ENCODE assay signal across 2 cellular contexts in the genomic region with DNA sequence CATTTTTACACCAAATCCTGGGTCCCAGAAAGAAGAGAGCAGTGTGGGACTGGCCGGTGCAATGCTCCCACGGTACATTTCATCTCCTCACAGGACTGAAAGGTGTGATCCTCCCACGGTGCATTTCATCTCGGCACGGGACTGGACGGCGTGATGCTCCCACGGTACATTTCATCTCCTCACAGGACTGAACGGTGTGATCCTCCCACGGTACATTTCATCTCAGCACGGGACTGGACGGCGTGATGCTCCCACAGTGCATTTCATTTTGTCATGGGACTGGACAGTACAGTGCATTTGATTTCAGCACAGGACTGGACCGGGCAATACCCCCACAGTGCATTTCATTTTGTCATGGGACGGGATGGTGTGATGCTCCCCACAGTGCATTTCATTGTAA.
TF ChIP-seq lines count a peak whose summit lies in the region.

No MANE protein-coding gene starts in this region.

TF ChIP-seq in A549, 52 proteins besides CTCF, POLR2A, EP300 and RAD21:
- TF ChIP-seq NPAS2 (CRISPR knock-in tag; IDR thresholded peaks at IDR 0.05; ENCODE audit: borderline replicate concordance), result no peak
- no peak for TF ChIP-seq EHF (CRISPR knock-in tag; IDR thresholded peaks at IDR 0.05)
- TF ChIP-seq, protein P1, sequence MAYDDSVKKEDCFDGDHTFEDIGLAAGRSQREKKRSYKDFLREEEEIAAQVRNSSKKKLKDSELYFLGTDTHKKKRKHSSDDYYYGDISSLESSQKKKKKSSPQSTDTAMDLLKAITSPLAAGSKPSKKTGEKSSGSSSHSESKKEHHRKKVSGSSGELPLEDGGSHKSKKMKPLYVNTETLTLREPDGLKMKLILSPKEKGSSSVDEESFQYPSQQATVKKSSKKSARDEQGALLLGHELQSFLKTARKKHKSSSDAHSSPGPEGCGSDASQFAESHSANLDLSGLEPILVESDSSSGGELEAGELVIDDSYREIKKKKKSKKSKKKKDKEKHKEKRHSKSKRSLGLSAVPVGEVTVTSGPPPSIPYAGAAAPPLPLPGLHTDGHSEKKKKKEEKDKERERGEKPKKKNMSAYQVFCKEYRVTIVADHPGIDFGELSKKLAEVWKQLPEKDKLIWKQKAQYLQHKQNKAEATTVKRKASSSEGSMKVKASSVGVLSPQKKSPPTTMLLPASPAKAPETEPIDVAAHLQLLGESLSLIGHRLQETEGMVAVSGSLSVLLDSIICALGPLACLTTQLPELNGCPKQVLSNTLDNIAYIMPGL (CRISPR knock-in tag; IDR thresholded peaks at IDR 0.05; ENCODE audit: borderline replicate concordance), result no peak
- no peak for TF ChIP-seq NFE2L2 (conservative IDR thresholded peaks at IDR 0.05; ENCODE audit: low read length)
- TF ChIP-seq HEYL (CRISPR knock-in tag; IDR thresholded peaks at IDR 0.05), result no peak
- no peak for TF ChIP-seq RARB (CRISPR knock-in tag; IDR thresholded peaks at IDR 0.05)
- TF ChIP-seq, protein P2, sequence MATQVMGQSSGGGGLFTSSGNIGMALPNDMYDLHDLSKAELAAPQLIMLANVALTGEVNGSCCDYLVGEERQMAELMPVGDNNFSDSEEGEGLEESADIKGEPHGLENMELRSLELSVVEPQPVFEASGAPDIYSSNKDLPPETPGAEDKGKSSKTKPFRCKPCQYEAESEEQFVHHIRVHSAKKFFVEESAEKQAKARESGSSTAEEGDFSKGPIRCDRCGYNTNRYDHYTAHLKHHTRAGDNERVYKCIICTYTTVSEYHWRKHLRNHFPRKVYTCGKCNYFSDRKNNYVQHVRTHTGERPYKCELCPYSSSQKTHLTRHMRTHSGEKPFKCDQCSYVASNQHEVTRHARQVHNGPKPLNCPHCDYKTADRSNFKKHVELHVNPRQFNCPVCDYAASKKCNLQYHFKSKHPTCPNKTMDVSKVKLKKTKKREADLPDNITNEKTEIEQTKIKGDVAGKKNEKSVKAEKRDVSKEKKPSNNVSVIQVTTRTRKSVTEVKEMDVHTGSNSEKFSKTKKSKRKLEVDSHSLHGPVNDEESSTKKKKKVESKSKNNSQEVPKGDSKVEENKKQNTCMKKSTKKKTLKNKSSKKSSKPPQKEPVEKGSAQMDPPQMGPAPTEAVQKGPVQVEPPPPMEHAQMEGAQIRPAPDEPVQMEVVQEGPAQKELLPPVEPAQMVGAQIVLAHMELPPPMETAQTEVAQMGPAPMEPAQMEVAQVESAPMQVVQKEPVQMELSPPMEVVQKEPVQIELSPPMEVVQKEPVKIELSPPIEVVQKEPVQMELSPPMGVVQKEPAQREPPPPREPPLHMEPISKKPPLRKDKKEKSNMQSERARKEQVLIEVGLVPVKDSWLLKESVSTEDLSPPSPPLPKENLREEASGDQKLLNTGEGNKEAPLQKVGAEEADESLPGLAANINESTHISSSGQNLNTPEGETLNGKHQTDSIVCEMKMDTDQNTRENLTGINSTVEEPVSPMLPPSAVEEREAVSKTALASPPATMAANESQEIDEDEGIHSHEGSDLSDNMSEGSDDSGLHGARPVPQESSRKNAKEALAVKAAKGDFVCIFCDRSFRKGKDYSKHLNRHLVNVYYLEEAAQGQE (IDR thresholded peaks at IDR 0.05), result no peak
- TF ChIP-seq, protein P3, sequence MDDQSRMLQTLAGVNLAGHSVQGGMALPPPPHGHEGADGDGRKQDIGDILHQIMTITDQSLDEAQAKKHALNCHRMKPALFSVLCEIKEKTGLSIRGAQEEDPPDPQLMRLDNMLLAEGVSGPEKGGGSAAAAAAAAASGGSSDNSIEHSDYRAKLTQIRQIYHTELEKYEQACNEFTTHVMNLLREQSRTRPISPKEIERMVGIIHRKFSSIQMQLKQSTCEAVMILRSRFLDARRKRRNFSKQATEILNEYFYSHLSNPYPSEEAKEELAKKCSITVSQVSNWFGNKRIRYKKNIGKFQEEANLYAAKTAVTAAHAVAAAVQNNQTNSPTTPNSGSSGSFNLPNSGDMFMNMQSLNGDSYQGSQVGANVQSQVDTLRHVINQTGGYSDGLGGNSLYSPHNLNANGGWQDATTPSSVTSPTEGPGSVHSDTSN (IDR thresholded peaks at IDR 0.05), result no peak
- TF ChIP-seq MAFK (IDR thresholded peaks at IDR 0.05; ENCODE audit: partially characterized antibody), result no peak

TF ChIP-seq in K562, 482 proteins besides CTCF, POLR2A, EP300 and RAD21 (continues in another document):
- TF ChIP-seq, protein P4, sequence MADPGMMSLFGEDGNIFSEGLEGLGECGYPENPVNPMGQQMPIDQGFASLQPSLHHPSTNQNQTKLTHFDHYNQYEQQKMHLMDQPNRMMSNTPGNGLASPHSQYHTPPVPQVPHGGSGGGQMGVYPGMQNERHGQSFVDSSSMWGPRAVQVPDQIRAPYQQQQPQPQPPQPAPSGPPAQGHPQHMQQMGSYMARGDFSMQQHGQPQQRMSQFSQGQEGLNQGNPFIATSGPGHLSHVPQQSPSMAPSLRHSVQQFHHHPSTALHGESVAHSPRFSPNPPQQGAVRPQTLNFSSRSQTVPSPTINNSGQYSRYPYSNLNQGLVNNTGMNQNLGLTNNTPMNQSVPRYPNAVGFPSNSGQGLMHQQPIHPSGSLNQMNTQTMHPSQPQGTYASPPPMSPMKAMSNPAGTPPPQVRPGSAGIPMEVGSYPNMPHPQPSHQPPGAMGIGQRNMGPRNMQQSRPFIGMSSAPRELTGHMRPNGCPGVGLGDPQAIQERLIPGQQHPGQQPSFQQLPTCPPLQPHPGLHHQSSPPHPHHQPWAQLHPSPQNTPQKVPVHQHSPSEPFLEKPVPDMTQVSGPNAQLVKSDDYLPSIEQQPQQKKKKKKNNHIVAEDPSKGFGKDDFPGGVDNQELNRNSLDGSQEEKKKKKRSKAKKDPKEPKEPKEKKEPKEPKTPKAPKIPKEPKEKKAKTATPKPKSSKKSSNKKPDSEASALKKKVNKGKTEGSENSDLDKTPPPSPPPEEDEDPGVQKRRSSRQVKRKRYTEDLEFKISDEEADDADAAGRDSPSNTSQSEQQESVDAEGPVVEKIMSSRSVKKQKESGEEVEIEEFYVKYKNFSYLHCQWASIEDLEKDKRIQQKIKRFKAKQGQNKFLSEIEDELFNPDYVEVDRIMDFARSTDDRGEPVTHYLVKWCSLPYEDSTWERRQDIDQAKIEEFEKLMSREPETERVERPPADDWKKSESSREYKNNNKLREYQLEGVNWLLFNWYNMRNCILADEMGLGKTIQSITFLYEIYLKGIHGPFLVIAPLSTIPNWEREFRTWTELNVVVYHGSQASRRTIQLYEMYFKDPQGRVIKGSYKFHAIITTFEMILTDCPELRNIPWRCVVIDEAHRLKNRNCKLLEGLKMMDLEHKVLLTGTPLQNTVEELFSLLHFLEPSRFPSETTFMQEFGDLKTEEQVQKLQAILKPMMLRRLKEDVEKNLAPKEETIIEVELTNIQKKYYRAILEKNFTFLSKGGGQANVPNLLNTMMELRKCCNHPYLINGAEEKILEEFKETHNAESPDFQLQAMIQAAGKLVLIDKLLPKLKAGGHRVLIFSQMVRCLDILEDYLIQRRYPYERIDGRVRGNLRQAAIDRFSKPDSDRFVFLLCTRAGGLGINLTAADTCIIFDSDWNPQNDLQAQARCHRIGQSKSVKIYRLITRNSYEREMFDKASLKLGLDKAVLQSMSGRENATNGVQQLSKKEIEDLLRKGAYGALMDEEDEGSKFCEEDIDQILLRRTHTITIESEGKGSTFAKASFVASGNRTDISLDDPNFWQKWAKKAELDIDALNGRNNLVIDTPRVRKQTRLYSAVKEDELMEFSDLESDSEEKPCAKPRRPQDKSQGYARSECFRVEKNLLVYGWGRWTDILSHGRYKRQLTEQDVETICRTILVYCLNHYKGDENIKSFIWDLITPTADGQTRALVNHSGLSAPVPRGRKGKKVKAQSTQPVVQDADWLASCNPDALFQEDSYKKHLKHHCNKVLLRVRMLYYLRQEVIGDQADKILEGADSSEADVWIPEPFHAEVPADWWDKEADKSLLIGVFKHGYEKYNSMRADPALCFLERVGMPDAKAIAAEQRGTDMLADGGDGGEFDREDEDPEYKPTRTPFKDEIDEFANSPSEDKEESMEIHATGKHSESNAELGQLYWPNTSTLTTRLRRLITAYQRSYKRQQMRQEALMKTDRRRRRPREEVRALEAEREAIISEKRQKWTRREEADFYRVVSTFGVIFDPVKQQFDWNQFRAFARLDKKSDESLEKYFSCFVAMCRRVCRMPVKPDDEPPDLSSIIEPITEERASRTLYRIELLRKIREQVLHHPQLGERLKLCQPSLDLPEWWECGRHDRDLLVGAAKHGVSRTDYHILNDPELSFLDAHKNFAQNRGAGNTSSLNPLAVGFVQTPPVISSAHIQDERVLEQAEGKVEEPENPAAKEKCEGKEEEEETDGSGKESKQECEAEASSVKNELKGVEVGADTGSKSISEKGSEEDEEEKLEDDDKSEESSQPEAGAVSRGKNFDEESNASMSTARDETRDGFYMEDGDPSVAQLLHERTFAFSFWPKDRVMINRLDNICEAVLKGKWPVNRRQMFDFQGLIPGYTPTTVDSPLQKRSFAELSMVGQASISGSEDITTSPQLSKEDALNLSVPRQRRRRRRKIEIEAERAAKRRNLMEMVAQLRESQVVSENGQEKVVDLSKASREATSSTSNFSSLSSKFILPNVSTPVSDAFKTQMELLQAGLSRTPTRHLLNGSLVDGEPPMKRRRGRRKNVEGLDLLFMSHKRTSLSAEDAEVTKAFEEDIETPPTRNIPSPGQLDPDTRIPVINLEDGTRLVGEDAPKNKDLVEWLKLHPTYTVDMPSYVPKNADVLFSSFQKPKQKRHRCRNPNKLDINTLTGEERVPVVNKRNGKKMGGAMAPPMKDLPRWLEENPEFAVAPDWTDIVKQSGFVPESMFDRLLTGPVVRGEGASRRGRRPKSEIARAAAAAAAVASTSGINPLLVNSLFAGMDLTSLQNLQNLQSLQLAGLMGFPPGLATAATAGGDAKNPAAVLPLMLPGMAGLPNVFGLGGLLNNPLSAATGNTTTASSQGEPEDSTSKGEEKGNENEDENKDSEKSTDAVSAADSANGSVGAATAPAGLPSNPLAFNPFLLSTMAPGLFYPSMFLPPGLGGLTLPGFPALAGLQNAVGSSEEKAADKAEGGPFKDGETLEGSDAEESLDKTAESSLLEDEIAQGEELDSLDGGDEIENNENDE (IDR thresholded peaks at IDR 0.05; ENCODE audit: low read depth, low read length), result no peak
- TF ChIP-seq, protein P5, sequence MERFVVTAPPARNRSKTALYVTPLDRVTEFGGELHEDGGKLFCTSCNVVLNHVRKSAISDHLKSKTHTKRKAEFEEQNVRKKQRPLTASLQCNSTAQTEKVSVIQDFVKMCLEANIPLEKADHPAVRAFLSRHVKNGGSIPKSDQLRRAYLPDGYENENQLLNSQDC (CRISPR knock-in tag; IDR thresholded peaks at IDR 0.05), result no peak
- no peak for TF ChIP-seq DDX20 (tag; IDR thresholded peaks at IDR 0.05; ENCODE audit: low read depth)
- TF ChIP-seq, protein P6, sequence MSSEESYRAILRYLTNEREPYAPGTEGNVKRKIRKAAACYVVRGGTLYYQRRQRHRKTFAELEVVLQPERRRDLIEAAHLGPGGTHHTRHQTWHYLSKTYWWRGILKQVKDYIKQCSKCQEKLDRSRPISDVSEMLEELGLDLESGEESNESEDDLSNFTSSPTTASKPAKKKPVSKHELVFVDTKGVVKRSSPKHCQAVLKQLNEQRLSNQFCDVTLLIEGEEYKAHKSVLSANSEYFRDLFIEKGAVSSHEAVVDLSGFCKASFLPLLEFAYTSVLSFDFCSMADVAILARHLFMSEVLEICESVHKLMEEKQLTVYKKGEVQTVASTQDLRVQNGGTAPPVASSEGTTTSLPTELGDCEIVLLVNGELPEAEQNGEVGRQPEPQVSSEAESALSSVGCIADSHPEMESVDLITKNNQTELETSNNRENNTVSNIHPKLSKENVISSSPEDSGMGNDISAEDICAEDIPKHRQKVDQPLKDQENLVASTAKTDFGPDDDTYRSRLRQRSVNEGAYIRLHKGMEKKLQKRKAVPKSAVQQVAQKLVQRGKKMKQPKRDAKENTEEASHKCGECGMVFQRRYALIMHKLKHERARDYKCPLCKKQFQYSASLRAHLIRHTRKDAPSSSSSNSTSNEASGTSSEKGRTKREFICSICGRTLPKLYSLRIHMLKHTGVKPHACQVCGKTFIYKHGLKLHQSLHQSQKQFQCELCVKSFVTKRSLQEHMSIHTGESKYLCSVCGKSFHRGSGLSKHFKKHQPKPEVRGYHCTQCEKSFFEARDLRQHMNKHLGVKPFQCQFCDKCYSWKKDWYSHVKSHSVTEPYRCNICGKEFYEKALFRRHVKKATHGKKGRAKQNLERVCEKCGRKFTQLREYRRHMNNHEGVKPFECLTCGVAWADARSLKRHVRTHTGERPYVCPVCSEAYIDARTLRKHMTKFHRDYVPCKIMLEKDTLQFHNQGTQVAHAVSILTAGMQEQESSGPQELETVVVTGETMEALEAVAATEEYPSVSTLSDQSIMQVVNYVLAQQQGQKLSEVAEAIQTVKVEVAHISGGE (CRISPR knock-in tag; IDR thresholded peaks at IDR 0.05), result no peak
- TF ChIP-seq HSF4 (CRISPR knock-in tag; IDR thresholded peaks at IDR 0.05; ENCODE audit: borderline replicate concordance), result no peak
- no peak for TF ChIP-seq WHSC1 (IDR thresholded peaks at IDR 0.05; ENCODE audit: low read length)
- TF ChIP-seq, protein P7, sequence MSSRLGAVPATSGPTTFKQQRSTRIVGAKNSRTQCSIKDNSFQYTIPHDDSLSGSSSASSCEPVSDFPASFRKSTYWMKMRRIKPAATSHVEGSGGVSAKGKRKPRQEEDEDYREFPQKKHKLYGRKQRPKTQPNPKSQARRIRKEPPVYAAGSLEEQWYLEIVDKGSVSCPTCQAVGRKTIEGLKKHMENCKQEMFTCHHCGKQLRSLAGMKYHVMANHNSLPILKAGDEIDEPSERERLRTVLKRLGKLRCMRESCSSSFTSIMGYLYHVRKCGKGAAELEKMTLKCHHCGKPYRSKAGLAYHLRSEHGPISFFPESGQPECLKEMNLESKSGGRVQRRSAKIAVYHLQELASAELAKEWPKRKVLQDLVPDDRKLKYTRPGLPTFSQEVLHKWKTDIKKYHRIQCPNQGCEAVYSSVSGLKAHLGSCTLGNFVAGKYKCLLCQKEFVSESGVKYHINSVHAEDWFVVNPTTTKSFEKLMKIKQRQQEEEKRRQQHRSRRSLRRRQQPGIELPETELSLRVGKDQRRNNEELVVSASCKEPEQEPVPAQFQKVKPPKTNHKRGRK (tag; IDR thresholded peaks at IDR 0.05), result no peak
- no peak for TF ChIP-seq ZFP36 (IDR thresholded peaks at IDR 0.05; ENCODE audit: low read depth, low read length, partially characterized antibody)
- TF ChIP-seq, protein P8, sequence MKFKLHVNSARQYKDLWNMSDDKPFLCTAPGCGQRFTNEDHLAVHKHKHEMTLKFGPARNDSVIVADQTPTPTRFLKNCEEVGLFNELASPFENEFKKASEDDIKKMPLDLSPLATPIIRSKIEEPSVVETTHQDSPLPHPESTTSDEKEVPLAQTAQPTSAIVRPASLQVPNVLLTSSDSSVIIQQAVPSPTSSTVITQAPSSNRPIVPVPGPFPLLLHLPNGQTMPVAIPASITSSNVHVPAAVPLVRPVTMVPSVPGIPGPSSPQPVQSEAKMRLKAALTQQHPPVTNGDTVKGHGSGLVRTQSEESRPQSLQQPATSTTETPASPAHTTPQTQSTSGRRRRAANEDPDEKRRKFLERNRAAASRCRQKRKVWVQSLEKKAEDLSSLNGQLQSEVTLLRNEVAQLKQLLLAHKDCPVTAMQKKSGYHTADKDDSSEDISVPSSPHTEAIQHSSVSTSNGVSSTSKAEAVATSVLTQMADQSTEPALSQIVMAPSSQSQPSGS (CRISPR knock-in tag; IDR thresholded peaks at IDR 0.05), result no peak
- TF ChIP-seq, protein P9, sequence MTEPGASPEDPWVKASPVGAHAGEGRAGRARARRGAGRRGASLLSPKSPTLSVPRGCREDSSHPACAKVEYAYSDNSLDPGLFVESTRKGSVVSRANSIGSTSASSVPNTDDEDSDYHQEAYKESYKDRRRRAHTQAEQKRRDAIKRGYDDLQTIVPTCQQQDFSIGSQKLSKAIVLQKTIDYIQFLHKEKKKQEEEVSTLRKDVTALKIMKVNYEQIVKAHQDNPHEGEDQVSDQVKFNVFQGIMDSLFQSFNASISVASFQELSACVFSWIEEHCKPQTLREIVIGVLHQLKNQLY (CRISPR knock-in tag; conservative IDR thresholded peaks at IDR 0.05), result no peak
- TF ChIP-seq, protein P10, sequence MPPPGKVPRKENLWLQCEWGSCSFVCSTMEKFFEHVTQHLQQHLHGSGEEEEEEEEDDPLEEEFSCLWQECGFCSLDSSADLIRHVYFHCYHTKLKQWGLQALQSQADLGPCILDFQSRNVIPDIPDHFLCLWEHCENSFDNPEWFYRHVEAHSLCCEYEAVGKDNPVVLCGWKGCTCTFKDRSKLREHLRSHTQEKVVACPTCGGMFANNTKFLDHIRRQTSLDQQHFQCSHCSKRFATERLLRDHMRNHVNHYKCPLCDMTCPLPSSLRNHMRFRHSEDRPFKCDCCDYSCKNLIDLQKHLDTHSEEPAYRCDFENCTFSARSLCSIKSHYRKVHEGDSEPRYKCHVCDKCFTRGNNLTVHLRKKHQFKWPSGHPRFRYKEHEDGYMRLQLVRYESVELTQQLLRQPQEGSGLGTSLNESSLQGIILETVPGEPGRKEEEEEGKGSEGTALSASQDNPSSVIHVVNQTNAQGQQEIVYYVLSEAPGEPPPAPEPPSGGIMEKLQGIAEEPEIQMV (tag; conservative IDR thresholded peaks at IDR 0.05; ENCODE audit: low read depth), result no peak
